ENCODE assay signal across 1 cellular context in genomic region chr3:189947948-189948723, GRCh38.
TF ChIP-seq lines count a peak whose summit lies in the region.

No MANE protein-coding gene starts in this region.

TF ChIP-seq in GM23338, 12 proteins besides CTCF, POLR2A, EP300 and RAD21 (continued from another document):
- TF ChIP-seq REST (IDR thresholded peaks at IDR 0.05; ENCODE audit: unreplicated experiment) (no peak), STAT1 (IDR thresholded peaks at IDR 0.05; ENCODE audit: unreplicated experiment) (no peak), ETS1 (IDR thresholded peaks at IDR 0.05) (no peak)
